1 cellular context compared by ENCODE assay signal in genomic region chr2:68970566-68970965, GRCh38.
TF ChIP-seq lines count a peak whose summit lies in the region.

No MANE protein-coding gene starts in this region.

TF ChIP-seq in A549, 52 proteins besides CTCF, POLR2A, EP300 and RAD21 (continued from another document):
- no peak for TF ChIP-seq HOXA7 (CRISPR knock-in tag; IDR thresholded peaks at IDR 0.05)
- no peak for TF ChIP-seq GATA3 (IDR thresholded peaks at IDR 0.05; ENCODE audit: borderline replicate concordance)
- no peak for TF ChIP-seq HDAC2 (IDR thresholded peaks at IDR 0.05)
- TF ChIP-seq HMGXB4 (CRISPR knock-in tag; IDR thresholded peaks at IDR 0.05; ENCODE audit: borderline replicate concordance) = no peak
- no peak for TF ChIP-seq TFCP2L1 (CRISPR knock-in tag; IDR thresholded peaks at IDR 0.05)
- TF ChIP-seq CHD2 (IDR thresholded peaks at IDR 0.05; ENCODE audit: low read length, partially characterized antibody) = no peak
- TF ChIP-seq ZNF302 (CRISPR knock-in tag; IDR thresholded peaks at IDR 0.05) = no peak
- no peak for TF ChIP-seq HEYL (CRISPR knock-in tag; IDR thresholded peaks at IDR 0.05)
